In the genomic region with DNA sequence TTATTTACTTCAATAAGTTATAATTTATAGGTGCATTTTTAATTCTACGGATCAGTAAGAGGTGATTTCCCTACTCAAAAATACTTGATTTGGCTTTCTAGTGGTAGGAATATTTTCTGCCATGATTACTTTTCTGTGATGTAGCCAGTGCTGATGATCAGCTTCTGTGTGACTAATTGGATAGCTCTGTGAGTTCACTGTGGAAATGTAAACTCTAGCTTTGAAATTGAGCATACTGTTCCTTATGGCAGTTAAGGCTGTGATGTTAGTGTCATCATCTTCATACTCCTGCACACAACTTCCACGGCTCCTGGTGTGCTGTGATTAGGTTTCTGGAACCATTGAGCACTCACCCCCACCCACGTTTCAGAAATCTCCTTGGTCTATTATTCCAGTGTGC, we compare ENCODE assay signal across 32 cellular contexts. TPM values are rescaled to one million over a fixed set of nuclear protein-coding genes. Genes with fewer than 3 reads are reported as not detected.
A peak's percentile ranks its signal among the peaks of the same experiment; 100 is the strongest.
DNase-seq lines count a peak whose midpoint lies in the region; ATAC-seq and TF ChIP-seq lines count a peak whose summit lies in the region.
"Had no signal": no experiment of that assay in that cellular context is flagged by ENCODE, and none has a peak within 500 bp of the region (broad histone marks: within the 10 kb centered on the region; RNA-seq: fewer than 3 reads in every experiment).

No MANE protein-coding gene starts in this region.

- no peak overlapping the region for H3K27ac ChIP-seq in endodermal cell (ENCODE audit: low read depth, low read length)
- no peak overlapping the region for H3K27ac ChIP-seq in SK-N-SH (ENCODE audit: low read depth in 2 of 2, low read length in 1 of 2)
- H3K27ac ChIP-seq: A549, ascending aorta, Peyer's patch, SJCRH30, spleen, upper lobe of left lung had no signal

- H2AFZ ChIP-seq in SK-N-SH (ENCODE audit: low read depth), result no peak overlapping the region

- H3K27me3 Mint-ChIP-seq in endodermal cell (ENCODE audit: insufficient read depth), result no peaks in the 10 kb centered on the region
- H3K27me3 Mint-ChIP-seq: activated CD4-positive, alpha-beta memory T cell treated with anti-CD3 and anti-CD28 coated beads for 36 hours; activated naive CD8-positive, alpha-beta T cell; B cell; effector memory CD8-positive, alpha-beta T cell; memory B cell; T-cell had no signal

- peaks cover 47% of the 10 kb centered on the region for H3K36me3 Mint-ChIP-seq in endodermal cell (ENCODE audit: low read depth)
- H3K36me3 Mint-ChIP-seq: activated CD4-positive, alpha-beta memory T cell treated with anti-CD3 and anti-CD28 coated beads for 36 hours; activated naive CD8-positive, alpha-beta T cell; memory B cell; stimulated activated effector memory CD8-positive, alpha-beta T cell treated with anti-CD3 and anti-CD28 coated beads, Interleukin-12 subunit alpha, Interleukin-12 subunit beta, amount 100 ng/mL, for 72 hours; T-cell had no signal

- H3K27me3 ChIP-seq in endodermal cell (ENCODE audit: control insufficient read depth, insufficient read depth, low read length, poor library complexity, severe bottlenecking) (no peaks in the 10 kb centered on the region), SK-N-SH (ENCODE audit: insufficient read depth) (no peaks in the 10 kb centered on the region)
- H3K27me3 ChIP-seq: ascending aorta, MG63, Peyer's patch, SJCRH30, spleen, upper lobe of left lung had no signal

- H3K4me3 ChIP-seq in endodermal cell (ENCODE audit: low read length), result no peak overlapping the region
- H3K4me3 ChIP-seq in SK-N-SH (ENCODE audit: low read depth in 2 of 2, low read length in 1 of 2), result no peak overlapping the region
- H3K4me3 ChIP-seq: A549, ascending aorta, MG63, Peyer's patch, SJCRH30, spleen, upper lobe of left lung had no signal

- H3K9me3 Mint-ChIP-seq in endodermal cell, result no peaks in the 10 kb centered on the region
- H3K9me3 Mint-ChIP-seq: activated CD4-positive, alpha-beta memory T cell treated with anti-CD3 and anti-CD28 coated beads for 36 hours; activated T-helper 2 cell treated with anti-CD3 and anti-CD28 coated beads, Interferon-gamma antibody, Interleukin-2, Interleukin-4, amounts not matched to agents 10 μg/mL and 5 μg/mL and 100 μg/mL, durations not matched to agents 14 hours and 24 hours and 36 hours; effector memory CD8-positive, alpha-beta T cell; memory B cell; stimulated activated effector memory CD8-positive, alpha-beta T cell treated with anti-CD3 and anti-CD28 coated beads, Interleukin-12 subunit alpha, Interleukin-12 subunit beta, amount 100 ng/mL, for 72 hours; T-cell had no signal

- no peaks in the 10 kb centered on the region for H3K9me2 ChIP-seq in SK-N-SH

- TF ChIP-seq RAD21 in SK-N-SH (IDR thresholded peaks at IDR 0.05; ENCODE audit: low read length), result no peak

- POLR2A ChIA-PET in HEK293T (lab: Yijun Ruan, JAX), result no interaction called here
- POLR2A ChIA-PET in SK-N-SH (lab: Yijun Ruan, JAX), result no interaction called here

- peak overlapping the region; percentile 48 for H3K27ac Mint-ChIP-seq in endodermal cell
- H3K27ac Mint-ChIP-seq: activated CD4-positive, alpha-beta memory T cell treated with anti-CD3 and anti-CD28 coated beads for 36 hours; activated naive CD8-positive, alpha-beta T cell; activated T-helper 2 cell treated with anti-CD3 and anti-CD28 coated beads, Interferon-gamma antibody, Interleukin-2, Interleukin-4, amounts not matched to agents 10 μg/mL and 5 μg/mL and 100 μg/mL, durations not matched to agents 14 hours and 24 hours and 36 hours; B cell; effector memory CD8-positive, alpha-beta T cell; memory B cell; stimulated activated effector memory CD8-positive, alpha-beta T cell treated with anti-CD3 and anti-CD28 coated beads, Interleukin-12 subunit alpha, Interleukin-12 subunit beta, amount 100 ng/mL, for 72 hours; T-cell had no signal

- no peak overlapping the region for H3K4me2 ChIP-seq in SK-N-SH
- H3K4me2 ChIP-seq: A549 had no signal

- CTCF ChIA-PET in HEK293T (lab: Yijun Ruan, JAX), result no interaction called here
- CTCF ChIA-PET in SK-N-SH (lab: Yijun Ruan, JAX), result interaction anchor here (1.8 to 5.2 kb wide), 2 partner anchors 8 to 316 kb away, joined by 4 to 32 read pairs; no protein-coding TSS in a partner anchor

- peaks cover 24% of the 10 kb centered on the region for H3K4me1 Mint-ChIP-seq in endodermal cell
- H3K4me1 Mint-ChIP-seq: B cell; memory B cell; stimulated activated effector memory CD8-positive, alpha-beta T cell treated with anti-CD3 and anti-CD28 coated beads, Interleukin-12 subunit alpha, Interleukin-12 subunit beta, amount 100 ng/mL, for 72 hours; T-cell had no signal

- no peaks in the 10 kb centered on the region for H4K20me1 ChIP-seq in SK-N-SH (ENCODE audit: insufficient read depth)

- H3K4me1 ChIP-seq in endodermal cell (ENCODE audit: control insufficient read depth, insufficient read depth, low read length) (peaks cover 4% of the 10 kb centered on the region), SK-N-SH (ENCODE audit: control insufficient read depth in 1 of 2, insufficient read depth in 2 of 2, low read depth in 1 of 2, low read length in 1 of 2) (peaks cover 0 to 5% of the 10 kb centered on the region in 2 experiments; a peak in 1 of 4 replicates)
- H3K4me1 ChIP-seq: A549, Peyer's patch, spleen, upper lobe of left lung had no signal

- no peak for TF ChIP-seq CTCF in endodermal cell (conservative IDR thresholded peaks at IDR 0.05)
- no peak for TF ChIP-seq CTCF in SK-N-SH (IDR thresholded peaks at IDR 0.05)

- no peaks in the 10 kb centered on the region for H3F3A ChIP-seq in SK-N-SH (replicated peaks; ENCODE audit: insufficient read depth)

- no peak for ATAC-seq in activated CD4-positive, CD25-positive, alpha-beta regulatory T cell treated with anti-CD3 and anti-CD28 coated beads, Interleukin-2, amount 50 U/mL, for 24 hours
- ATAC-seq: A549; effector memory CD8-positive, alpha-beta T cell; stimulated activated effector memory CD8-positive, alpha-beta T cell treated with anti-CD3 and anti-CD28 coated beads, Interleukin-12 subunit alpha, Interleukin-12 subunit beta, amount 100 ng/mL, for 72 hours; T-cell had no signal

- no peak overlapping the region for H3K9ac ChIP-seq in endodermal cell (ENCODE audit: extremely low read depth, low read length, poor library complexity, severe bottlenecking)
- no peak overlapping the region for H3K9ac ChIP-seq in SK-N-SH

- no peaks in the 10 kb centered on the region for H3K9me3 ChIP-seq in endodermal cell (ENCODE audit: control insufficient read depth, low read length)
- no peaks in the 10 kb centered on the region for H3K9me3 ChIP-seq in SK-N-SH
- H3K9me3 ChIP-seq: A549, ascending aorta, MG63, Peyer's patch, SJCRH30, spleen, upper lobe of left lung had no signal

- WGBS in endodermal cell (ENCODE audit: insufficient coverage in 1 of 2, insufficient read length in 1 of 2), 2 experiments, result 100% methylated on average over 1 to 2 of the region's 3 CpGs
- 88% methylated on average over 3 of the region's 3 CpGs for WGBS in SK-N-SH (ENCODE audit: low lambda C conversion rate)

- TF ChIP-seq EP300 in SK-N-SH (IDR thresholded peaks at IDR 0.05; ENCODE audit: borderline replicate concordance in 1 of 2, low read depth in 1 of 2, low read length in 1 of 2), result no peak

- DNase-seq in AG08395 (ENCODE audit: low spot score) (peak; percentile 15), HT1080 (ENCODE audit: low read depth) (peak; percentile 13), endodermal cell (no peak), iris pigment epithelial cell (ENCODE audit: low read depth) (peak; percentile 65), HEK293T (ENCODE audit: extremely low spot score) (no peak), NCI-H187 (lab: John Stamatoyannopoulos, UW) (no peak), SK-N-SH (no peak)
- DNase-seq: activated CD4-positive, alpha-beta memory T cell treated with anti-CD3 and anti-CD28 coated beads for 36 hours; activated CD8-positive, alpha-beta memory T cell treated with anti-CD3 and anti-CD28 coated beads, Interleukin-2, amount 50 U/mL, for 48 hours; effector memory CD8-positive, alpha-beta T cell; GDM1; H7; MG63; NCI-H1417 treated with DMSO at 0.1 percent for 48 hours; NCI-H2107; NCI-H446; occipital lobe; Peyer's patch; spleen; stimulated activated CD4-positive, alpha-beta T cell treated with anti-CD3 and anti-CD28 coated beads, Interleukin-2, amount 100 ng/mL, for 48 hours; substantia nigra; T-cell; upper lobe of left lung had no signal

- peaks cover 7% of the 10 kb centered on the region; the same call in 1 of the 2 replicates for H3K79me2 ChIP-seq in SK-N-SH (ENCODE audit: insufficient read depth)

- H3K36me3 ChIP-seq in endodermal cell (ENCODE audit: control insufficient read depth, insufficient read depth, low read length), result peaks cover 25% of the 10 kb centered on the region
- no peaks in the 10 kb centered on the region for H3K36me3 ChIP-seq in SK-N-SH (replicated peaks in 1 of 2; ENCODE audit: control insufficient read depth in 1 of 2, insufficient read depth in 2 of 2, low read length in 1 of 2)
- H3K36me3 ChIP-seq: ascending aorta, MG63, Peyer's patch, SJCRH30, spleen, upper lobe of left lung had no signal

- no peak overlapping the region for H3K4me3 Mint-ChIP-seq in endodermal cell
- H3K4me3 Mint-ChIP-seq: activated CD4-positive, alpha-beta memory T cell treated with anti-CD3 and anti-CD28 coated beads for 36 hours; activated naive CD8-positive, alpha-beta T cell; B cell; effector memory CD8-positive, alpha-beta T cell; memory B cell; stimulated activated effector memory CD8-positive, alpha-beta T cell treated with anti-CD3 and anti-CD28 coated beads, Interleukin-12 subunit alpha, Interleukin-12 subunit beta, amount 100 ng/mL, for 72 hours; T-cell had no signal

TF ChIP-seq in HEK293T, 16 proteins besides CTCF, POLR2A, EP300 and RAD21 (continues in another document):
- TF ChIP-seq NFRKB (IDR thresholded peaks at IDR 0.05), result no peak
- no peak for TF ChIP-seq FOXM1 (IDR thresholded peaks at IDR 0.05; ENCODE audit: borderline replicate concordance)
- TF ChIP-seq ZNF384 (IDR thresholded peaks at IDR 0.05), result no peak
- TF ChIP-seq L3MBTL2 (conservative IDR thresholded peaks at IDR 0.05), result no peak
- no peak for TF ChIP-seq SP1 (IDR thresholded peaks at IDR 0.05)
- no peak for TF ChIP-seq CTBP1 (IDR thresholded peaks at IDR 0.05; ENCODE audit: borderline replicate concordance)

RNA-seq across cellular contexts. Expression of a gene that starts 48.2 kb away (rescaled TPM):
- total RNA-seq in HT1080 (2014; rRNA removed; shearing (Covaris generic)), result 17.8 and 19.7 TPM in 2 replicates
- 13.1 and 15.4 TPM in 2 replicates for polyA plus RNA-seq in HT1080 (2015; cell fraction: cytosol; rRNA removed)
- 23.6 and 26.1 TPM in 2 replicates for polyA plus RNA-seq in HT1080 (2015; cell fraction: nucleus; rRNA removed)
- 100 to 1,000 TPM in 1 of 2 donors, 10 to 100 TPM in 1; 48.5 to 139 TPM for total RNA-seq in endodermal cell
- polyA plus RNA-seq in endodermal cell (2013, experiment 1 of 2), result 68.6 TPM
- polyA plus RNA-seq in endodermal cell (2013, experiment 2 of 2), result 71.7 TPM
- 6.7 and 7.1 TPM in 2 replicates for polyA plus RNA-seq in SK-N-SH (2012; rRNA removed)
- polyA plus RNA-seq in SK-N-SH (2012; cell fraction: cytosol; rRNA removed), result 8.3 and 10.9 TPM in 2 replicates
- 5.6 and 13.0 TPM in 2 replicates for polyA plus RNA-seq in SK-N-SH (2012; cell fraction: nucleus; rRNA removed)

Comparison
In these comparisons a context has a peak if more than half of its experiments do, and no peak if none do; other contexts are left out.
1. DNase-seq: peak in AG08395 (single experiment), HT1080 (single experiment) and iris pigment epithelial cell (single experiment); none in endodermal cell (single experiment), HEK293T (single experiment), NCI-H187 (0 of 2) and SK-N-SH (single experiment).